1 cellular context compared by ENCODE assay signal in genomic region chr14:104734991-104735779, GRCh38.
TF ChIP-seq lines count a peak whose summit lies in the region.

No MANE protein-coding gene starts in this region.

TF ChIP-seq in HepG2, 621 proteins besides CTCF, POLR2A, EP300 and RAD21 (continued from another document and continues in another):
- no peak for TF ChIP-seq RERE (CRISPR knock-in tag; IDR thresholded peaks at IDR 0.05; ENCODE audit: low read depth)
- TF ChIP-seq ZNF678 (CRISPR knock-in tag; IDR thresholded peaks at IDR 0.05) = 0 out of 2 replicates have a peak, but pooled peaks have one; percentile 67
- TF ChIP-seq MEF2D (CRISPR knock-in tag; IDR thresholded peaks at IDR 0.05) = peak; percentile 89
- TF ChIP-seq ZFP36L1 (CRISPR knock-in tag; IDR thresholded peaks at IDR 0.05) = peak; percentile 95; the same call in 1 of the 2 replicates
- peak; percentile 31; the same call in 1 of the 2 replicates for TF ChIP-seq MIER3 (CRISPR knock-in tag; IDR thresholded peaks at IDR 0.05; ENCODE audit: borderline replicate concordance)
- 0 out of 2 replicates have a peak, but pooled peaks have one; percentile 90 for TF ChIP-seq ZNF10 (CRISPR knock-in tag; IDR thresholded peaks at IDR 0.05; ENCODE audit: borderline replicate concordance, low read depth)
- TF ChIP-seq ZNF101 (CRISPR knock-in tag; IDR thresholded peaks at IDR 0.05; ENCODE audit: borderline replicate concordance, low read depth) = no peak
- TF ChIP-seq, protein P1, sequence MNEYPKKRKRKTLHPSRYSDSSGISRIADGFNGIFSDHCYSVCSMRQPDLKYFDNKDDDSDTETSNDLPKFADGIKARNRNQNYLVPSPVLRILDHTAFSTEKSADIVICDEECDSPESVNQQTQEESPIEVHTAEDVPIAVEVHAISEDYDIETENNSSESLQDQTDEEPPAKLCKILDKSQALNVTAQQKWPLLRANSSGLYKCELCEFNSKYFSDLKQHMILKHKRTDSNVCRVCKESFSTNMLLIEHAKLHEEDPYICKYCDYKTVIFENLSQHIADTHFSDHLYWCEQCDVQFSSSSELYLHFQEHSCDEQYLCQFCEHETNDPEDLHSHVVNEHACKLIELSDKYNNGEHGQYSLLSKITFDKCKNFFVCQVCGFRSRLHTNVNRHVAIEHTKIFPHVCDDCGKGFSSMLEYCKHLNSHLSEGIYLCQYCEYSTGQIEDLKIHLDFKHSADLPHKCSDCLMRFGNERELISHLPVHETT (CRISPR knock-in tag; conservative IDR thresholded peaks at IDR 0.05) = 0 out of 2 replicates have a peak, but pooled peaks have one; percentile 60
- no peak; the same call in 1 of the 2 replicates for TF ChIP-seq ZBTB25 (CRISPR knock-in tag; IDR thresholded peaks at IDR 0.05)
- peak; percentile 92 for TF ChIP-seq SALL1 (CRISPR knock-in tag; IDR thresholded peaks at IDR 0.05)
- no peak for TF ChIP-seq ZSCAN12 (CRISPR knock-in tag; IDR thresholded peaks at IDR 0.05)
- no peak for TF ChIP-seq GRHL1 (CRISPR knock-in tag; conservative IDR thresholded peaks at IDR 0.05)
- TF ChIP-seq TCF7L2 (IDR thresholded peaks at IDR 0.05; ENCODE audit: low read depth, low read length) = no peak
- TF ChIP-seq JDP2 (CRISPR knock-in tag; IDR thresholded peaks at IDR 0.05; ENCODE audit: borderline replicate concordance) = no peak
- peak; percentile 81; the same call in 1 of the 2 replicates for TF ChIP-seq ZBTB34 (CRISPR knock-in tag; IDR thresholded peaks at IDR 0.05)
- peak; percentile 65; the same call in 1 of the 2 replicates for TF ChIP-seq SMAD1 (CRISPR knock-in tag; IDR thresholded peaks at IDR 0.05; ENCODE audit: borderline replicate concordance, low read depth)
- no peak for TF ChIP-seq FOXK2 (IDR thresholded peaks at IDR 0.05)
- TF ChIP-seq ZNF577 (CRISPR knock-in tag; IDR thresholded peaks at IDR 0.05; ENCODE audit: borderline replicate concordance, low read depth) = no peak
- TF ChIP-seq, protein P2, sequence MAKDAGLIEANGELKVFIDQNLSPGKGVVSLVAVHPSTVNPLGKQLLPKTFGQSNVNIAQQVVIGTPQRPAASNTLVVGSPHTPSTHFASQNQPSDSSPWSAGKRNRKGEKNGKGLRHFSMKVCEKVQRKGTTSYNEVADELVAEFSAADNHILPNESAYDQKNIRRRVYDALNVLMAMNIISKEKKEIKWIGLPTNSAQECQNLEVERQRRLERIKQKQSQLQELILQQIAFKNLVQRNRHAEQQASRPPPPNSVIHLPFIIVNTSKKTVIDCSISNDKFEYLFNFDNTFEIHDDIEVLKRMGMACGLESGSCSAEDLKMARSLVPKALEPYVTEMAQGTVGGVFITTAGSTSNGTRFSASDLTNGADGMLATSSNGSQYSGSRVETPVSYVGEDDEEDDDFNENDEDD (CRISPR knock-in tag; IDR thresholded peaks at IDR 0.05; ENCODE audit: borderline replicate concordance) = peak; percentile 79
- peak; percentile 76 for TF ChIP-seq ELF3 (CRISPR knock-in tag; IDR thresholded peaks at IDR 0.05)
- 0 out of 2 replicates have a peak, but pooled peaks have one; percentile 47 for TF ChIP-seq ZC3H4 (CRISPR knock-in tag; IDR thresholded peaks at IDR 0.05; ENCODE audit: borderline replicate concordance)
- TF ChIP-seq, protein P3, sequence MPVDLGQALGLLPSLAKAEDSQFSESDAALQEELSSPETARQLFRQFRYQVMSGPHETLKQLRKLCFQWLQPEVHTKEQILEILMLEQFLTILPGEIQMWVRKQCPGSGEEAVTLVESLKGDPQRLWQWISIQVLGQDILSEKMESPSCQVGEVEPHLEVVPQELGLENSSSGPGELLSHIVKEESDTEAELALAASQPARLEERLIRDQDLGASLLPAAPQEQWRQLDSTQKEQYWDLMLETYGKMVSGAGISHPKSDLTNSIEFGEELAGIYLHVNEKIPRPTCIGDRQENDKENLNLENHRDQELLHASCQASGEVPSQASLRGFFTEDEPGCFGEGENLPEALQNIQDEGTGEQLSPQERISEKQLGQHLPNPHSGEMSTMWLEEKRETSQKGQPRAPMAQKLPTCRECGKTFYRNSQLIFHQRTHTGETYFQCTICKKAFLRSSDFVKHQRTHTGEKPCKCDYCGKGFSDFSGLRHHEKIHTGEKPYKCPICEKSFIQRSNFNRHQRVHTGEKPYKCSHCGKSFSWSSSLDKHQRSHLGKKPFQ (CRISPR knock-in tag; IDR thresholded peaks at IDR 0.05; ENCODE audit: insufficient replicate concordance) = peak; percentile 79
- TF ChIP-seq GFI1 (CRISPR knock-in tag; IDR thresholded peaks at IDR 0.05; ENCODE audit: borderline replicate concordance) = 0 out of 2 replicates have a peak, but pooled peaks have one; percentile 13
- TF ChIP-seq, protein P4, sequence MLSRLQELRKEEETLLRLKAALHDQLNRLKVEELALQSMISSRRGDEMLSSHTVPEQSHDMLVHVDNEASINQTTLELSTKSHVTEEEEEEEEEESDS (CRISPR knock-in tag; IDR thresholded peaks at IDR 0.05; ENCODE audit: borderline replicate concordance) = no peak
- 0 out of 2 replicates have a peak, but pooled peaks have one; percentile 43 for TF ChIP-seq ZNF30 (CRISPR knock-in tag; IDR thresholded peaks at IDR 0.05)
- no peak; the same call in 1 of the 2 replicates for TF ChIP-seq ZNF543 (CRISPR knock-in tag; IDR thresholded peaks at IDR 0.05)
- no peak for TF ChIP-seq SRSF9 (IDR thresholded peaks at IDR 0.05; ENCODE audit: borderline replicate concordance, insufficient read depth, low read depth, low read length, poor library complexity, severe bottlenecking)
- no peak for TF ChIP-seq ZNF446 (CRISPR knock-in tag; IDR thresholded peaks at IDR 0.05)
- no peak for TF ChIP-seq ZNF24 (IDR thresholded peaks at IDR 0.05)
- TF ChIP-seq IRX3 (CRISPR knock-in tag; IDR thresholded peaks at IDR 0.05; ENCODE audit: borderline replicate concordance, low read depth) = no peak
- TF ChIP-seq NR2F6 (IDR thresholded peaks at IDR 0.05) = no peak
- TF ChIP-seq NR2F6 (CRISPR knock-in tag; IDR thresholded peaks at IDR 0.05) = peak; percentile 81
- no peak for TF ChIP-seq NONO (IDR thresholded peaks at IDR 0.05)
- TF ChIP-seq NONO (CRISPR knock-in tag; conservative IDR thresholded peaks at IDR 0.05) = peak; percentile 60
- TF ChIP-seq U2AF2 (IDR thresholded peaks at IDR 0.05; ENCODE audit: low read depth, low read length) = no peak
- TF ChIP-seq HMGXB4 (CRISPR knock-in tag; IDR thresholded peaks at IDR 0.05; ENCODE audit: borderline replicate concordance in 1 of 2, low read depth in 1 of 2) = peak in 1 of 2 experiments; percentile 82; a peak in 2 of 4 replicates
- peak; percentile 95 for TF ChIP-seq PRDM10 (CRISPR knock-in tag; IDR thresholded peaks at IDR 0.05; ENCODE audit: low read depth)
- TF ChIP-seq HDAC2 (CRISPR knock-in tag; IDR thresholded peaks at IDR 0.05) = peak; percentile 60; the same call in 1 of the 2 replicates
- peak; percentile 64; the same call in 1 of the 2 replicates for TF ChIP-seq SNAI1 (CRISPR knock-in tag; IDR thresholded peaks at IDR 0.05; ENCODE audit: borderline replicate concordance)
